25 cellular contexts compared by ENCODE assay signal in genomic region chr3:74375653-74376052, GRCh38.
DNase-seq lines count a peak whose midpoint lies in the region; ATAC-seq, FAIRE-seq and TF ChIP-seq lines count a peak whose summit lies in the region.
"Had no signal": no experiment of that assay in that cellular context is flagged by ENCODE, and none has a peak within 500 bp of the region (broad histone marks: within the 10 kb centered on the region; RNA-seq: fewer than 3 reads in every experiment).

No MANE protein-coding gene starts in this region.

- H3K4me3 Mint-ChIP-seq in CD4-positive, alpha-beta T cell = no peak overlapping the region
- H3K4me3 Mint-ChIP-seq: B cell; CD8-positive, alpha-beta memory T cell had no signal

- no peak overlapping the region for H4K8ac ChIP-seq in mesenchymal stem cell (ENCODE audit: low read length)

- POLR2A ChIA-PET in CD4-positive, alpha-beta T cell (lab: Charles Lee) = no interaction called here

- H3K18ac ChIP-seq in mesenchymal stem cell (ENCODE audit: low read depth in 1 of 2, low read length in 2 of 2) = no peak overlapping the region

- CTCF ChIA-PET in CD4-positive, alpha-beta T cell (lab: Charles Lee) = no interaction called here

- no peak overlapping the region for H3K23ac ChIP-seq in mesenchymal stem cell (ENCODE audit: low read length in 2 of 2)

- DNase-seq in colonic mucosa (peak; percentile 19), mesenchymal stem cell (no peak), mucosa of gallbladder (ENCODE audit: low spot score) (peak; percentile 16), small intestine (peak; percentile 69), GM12891 (ENCODE audit: insufficient read length, low spot score) (no peak)
- no peak for DNase-seq in CD4-positive, alpha-beta T cell
- DNase-seq: AML-193; CD4-positive, alpha-beta memory T cell; CD8-positive, alpha-beta memory T cell; COR-L47; DMS 273 treated with DMSO at 0.1 percent for 48 hours; DMS153; DMS53; DMS79; DND-41; GDM1 had no signal

- H2BK12ac ChIP-seq in mesenchymal stem cell (ENCODE audit: low read length in 2 of 2) = no peak overlapping the region

- H3K27ac Mint-ChIP-seq in CD4-positive, alpha-beta T cell = no peak overlapping the region
- H3K27ac Mint-ChIP-seq: B cell; CD4-positive, alpha-beta memory T cell; CD8-positive, alpha-beta memory T cell had no signal

- H3K14ac ChIP-seq in mesenchymal stem cell (ENCODE audit: low read length in 2 of 2) = no peak overlapping the region

- no peak for TF ChIP-seq CTCF in colonic mucosa (IDR thresholded peaks at IDR 0.05)
- no peak for TF ChIP-seq CTCF in CD4-positive, alpha-beta T cell (IDR thresholded peaks at IDR 0.05)

- H3K9ac ChIP-seq in colonic mucosa (ENCODE audit: low read depth in 2 of 2, low read length in 2 of 2) (no peak overlapping the region), mesenchymal stem cell (ENCODE audit: low read length) (no peak overlapping the region)
- H3K9ac ChIP-seq: BLaER1 treated with 17β-estradiol and CSF1 and Interleukin-3, amounts not matched to agents 10 nM and 100 nM had no signal

- H2BK5ac ChIP-seq in mesenchymal stem cell (ENCODE audit: low read depth, low read length, poor library complexity, severe bottlenecking) = no peak overlapping the region

- no peaks in the 10 kb centered on the region for H3K9me3 ChIP-seq in colonic mucosa
- H3K9me3 ChIP-seq in mesenchymal stem cell (ENCODE audit: control insufficient read depth, low read length) = no peaks in the 10 kb centered on the region
- no peaks in the 10 kb centered on the region for H3K9me3 ChIP-seq in small intestine (ENCODE audit: control insufficient read depth, low read depth)
- no peaks in the 10 kb centered on the region for H3K9me3 ChIP-seq in CD4-positive, alpha-beta T cell (ENCODE audit: control insufficient read depth, low read length)
- H3K9me3 ChIP-seq: A549; BLaER1 treated with 17β-estradiol and CSF1 and Interleukin-3, amounts not matched to agents 10 nM and 100 nM had no signal

- intact Hi-C loops in colonic mucosa (cut with DNase I) = no loop called here
- intact Hi-C loops in CD4-positive, alpha-beta T cell (cut with DNase I, micrococcal nuclease) = no loop called here

- H3K27ac ChIP-seq in colonic mucosa = peak overlapping the region; percentile 2
- H3K27ac ChIP-seq in mesenchymal stem cell (ENCODE audit: low read length, poor library complexity, severe bottlenecking) = no peak overlapping the region
- H3K27ac ChIP-seq in small intestine (ENCODE audit: low read depth in 1 of 2, low read length in 1 of 2) = no peak overlapping the region
- no peak overlapping the region for H3K27ac ChIP-seq in CD4-positive, alpha-beta T cell (ENCODE audit: low read depth, low read length)
- H3K27ac ChIP-seq: 22Rv1; A549; BLaER1 treated with 17β-estradiol and CSF1 and Interleukin-3, amounts not matched to agents 10 nM and 100 nM; C4-2B had no signal

- no peak overlapping the region for H3K4me2 ChIP-seq in mesenchymal stem cell (ENCODE audit: low read length, poor library complexity, severe bottlenecking)
- H3K4me2 ChIP-seq: A549; BLaER1 treated with 17β-estradiol and CSF1 and Interleukin-3, amounts not matched to agents 10 nM and 100 nM had no signal

- H2AK5ac ChIP-seq in mesenchymal stem cell (ENCODE audit: low read length, severe bottlenecking) = no peak overlapping the region

- no peak for ATAC-seq in CD4-positive, alpha-beta T cell (ENCODE audit: poor library complexity)
- ATAC-seq in HG03378 (IDR thresholded peaks at IDR 0.05; ENCODE audit: unreplicated experiment) = no peak
- no peak for ATAC-seq in HG03196 (IDR thresholded peaks at IDR 0.05; ENCODE audit: unreplicated experiment)
- ATAC-seq: A549, GM12878 had no signal

- WGBS in mesenchymal stem cell = 77% methylated on average over 1 of the region's 1 CpG
- WGBS in small intestine, 3 donors = 32 to 68% (median 35%) methylated on average over 1 of the region's 1 CpG

- H3K36me3 ChIP-seq in colonic mucosa (no peaks in the 10 kb centered on the region), mesenchymal stem cell (ENCODE audit: control insufficient read depth in 1 of 2, insufficient read depth in 2 of 2, low read depth in 1 of 2, low read length in 2 of 2) (no peaks in the 10 kb centered on the region), small intestine (ENCODE audit: control insufficient read depth in 2 of 2, insufficient read depth in 2 of 2, low read length in 2 of 2) (no peaks in the 10 kb centered on the region)
- H3K36me3 ChIP-seq: BLaER1 treated with 17β-estradiol and CSF1 and Interleukin-3, amounts not matched to agents 10 nM and 100 nM had no signal

- H3K9me3 Mint-ChIP-seq in CD4-positive, alpha-beta T cell = peaks cover 3% of the 10 kb centered on the region

- no peak overlapping the region for H2BK120ac ChIP-seq in mesenchymal stem cell (ENCODE audit: low read depth, low read length)

- no peak overlapping the region for H3K4me3 ChIP-seq in colonic mucosa
- no peak overlapping the region for H3K4me3 ChIP-seq in mesenchymal stem cell (ENCODE audit: insufficient read depth in 1 of 2, low read depth in 1 of 2, low read length in 2 of 2)
- no peak overlapping the region for H3K4me3 ChIP-seq in small intestine (ENCODE audit: low read depth in 1 of 2, low read length in 2 of 2)
- H3K4me3 ChIP-seq: A549; BLaER1 treated with 17β-estradiol and CSF1 and Interleukin-3, amounts not matched to agents 10 nM and 100 nM; GM12878 had no signal

- H3K79me1 ChIP-seq in mesenchymal stem cell (replicated peaks; ENCODE audit: low read length, poor library complexity, severe bottlenecking) = no peaks in the 10 kb centered on the region

- no peaks in the 10 kb centered on the region for H3K4me1 Mint-ChIP-seq in CD4-positive, alpha-beta T cell (ENCODE audit: low read depth)
- H3K4me1 Mint-ChIP-seq: B cell; CD4-positive, alpha-beta memory T cell; CD8-positive, alpha-beta memory T cell had no signal

- H3K4me1 ChIP-seq in colonic mucosa (no peaks in the 10 kb centered on the region), mesenchymal stem cell (ENCODE audit: control insufficient read depth, insufficient read depth, low read depth, low read length) (no peaks in the 10 kb centered on the region), small intestine (ENCODE audit: control insufficient read depth in 2 of 2, insufficient read depth in 1 of 2, low read depth in 1 of 2, low read length in 1 of 2) (no peaks in the 10 kb centered on the region)
- H3K4me1 ChIP-seq: A549; BLaER1 treated with 17β-estradiol and CSF1 and Interleukin-3, amounts not matched to agents 10 nM and 100 nM had no signal

- no peaks in the 10 kb centered on the region for H3K36me3 Mint-ChIP-seq in CD4-positive, alpha-beta T cell (ENCODE audit: low read depth)
- H3K36me3 Mint-ChIP-seq: CD4-positive, alpha-beta memory T cell had no signal

- FAIRE-seq in small intestine (lab: Jason Lieb, UNC) (no peak), GM12891 (lab: Jason Lieb, UNC) (no peak)
- FAIRE-seq: A549, GM12878, GM19239 had no signal

- no peak for TF ChIP-seq POLR2A in GM12891 (IDR thresholded peaks at IDR 0.05; ENCODE audit: low read depth, low read length)

- no peak overlapping the region for H3K4ac ChIP-seq in mesenchymal stem cell (ENCODE audit: low read depth in 1 of 2, low read length in 2 of 2)

- H3K27me3 ChIP-seq in colonic mucosa (no peaks in the 10 kb centered on the region), mesenchymal stem cell (ENCODE audit: control insufficient read depth in 1 of 2, insufficient read depth in 1 of 2, low read length in 2 of 2) (no peaks in the 10 kb centered on the region), small intestine (ENCODE audit: control insufficient read depth in 2 of 2, insufficient read depth in 2 of 2, low read length in 2 of 2) (no peaks in the 10 kb centered on the region)
- H3K27me3 ChIP-seq in CD4-positive, alpha-beta T cell (ENCODE audit: control insufficient read depth, insufficient read depth, low read length) = no peaks in the 10 kb centered on the region
- H3K27me3 ChIP-seq: BLaER1 treated with 17β-estradiol and CSF1 and Interleukin-3, amounts not matched to agents 10 nM and 100 nM had no signal

- no peak overlapping the region for H2BK15ac ChIP-seq in mesenchymal stem cell (ENCODE audit: low read depth, poor library complexity, severe bottlenecking)

- H4K91ac ChIP-seq in mesenchymal stem cell (ENCODE audit: low read length) = no peak overlapping the region

- H3K27me3 Mint-ChIP-seq in CD4-positive, alpha-beta T cell = no peaks in the 10 kb centered on the region
- H3K27me3 Mint-ChIP-seq: B cell; CD4-positive, alpha-beta memory T cell; CD8-positive, alpha-beta memory T cell had no signal

- peak overlapping the region; percentile 61 for H2AFZ ChIP-seq in mesenchymal stem cell (ENCODE audit: low read depth, low read length)

TF ChIP-seq in GM12891, 5 proteins besides CTCF, POLR2A, EP300 and RAD21:
- TF ChIP-seq PAX5 (IDR thresholded peaks at IDR 0.05; ENCODE audit: insufficient read depth, low read length, severe bottlenecking) = no peak
- no peak for TF ChIP-seq POU2F2 (IDR thresholded peaks at IDR 0.05; ENCODE audit: low read depth, low read length)
- no peak for TF ChIP-seq TAF1 (IDR thresholded peaks at IDR 0.05; ENCODE audit: low read depth, low read length)
- TF ChIP-seq POLR2AphosphoS5 (IDR thresholded peaks at IDR 0.05; ENCODE audit: low read depth, low read length) = no peak
- no peak for TF ChIP-seq SPI1 (IDR thresholded peaks at IDR 0.05; ENCODE audit: low read depth, low read length)

Comparison
In these comparisons a context has a peak if more than half of its experiments do, and no peak if none do; other contexts are left out.
1. DNase-seq: peak in colonic mucosa (single experiment), mucosa of gallbladder (single experiment) and small intestine (single experiment); none in mesenchymal stem cell (single experiment), GM12891 (single experiment) and CD4-positive, alpha-beta T cell (0 of 10).